ENCODE assay signal across 14 cellular contexts in genomic region chr20:34062651-34063482, GRCh38. TPM values are rescaled to one million over a fixed set of nuclear protein-coding genes. Genes with fewer than 3 reads are reported as not detected.
A peak's percentile ranks its signal among the peaks of the same experiment; 100 is the strongest.
DNase-seq lines count a peak whose midpoint lies in the region; ATAC-seq and TF ChIP-seq lines count a peak whose summit lies in the region.
"Had no signal": no experiment of that assay in that cellular context is flagged by ENCODE, and none has a peak within 500 bp of the region (broad histone marks: within the 10 kb centered on the region; RNA-seq: fewer than 3 reads in every experiment).

No MANE protein-coding gene starts in this region.

- no peaks in the 10 kb centered on the region for H3K27me3 ChIP-seq in CD4-positive, alpha-beta memory T cell (ENCODE audit: insufficient read depth, low read length)
- H3K27me3 ChIP-seq: cardiac muscle cell, testis had no signal

- no peak overlapping the region for H3K27ac ChIP-seq in CD4-positive, alpha-beta memory T cell (ENCODE audit: low read depth, low read length)
- H3K27ac ChIP-seq: cardiac muscle cell, testis had no signal

- ATAC-seq in central memory CD8-positive, alpha-beta T cell (replicated peaks; ENCODE audit: extremely low read depth, poor library complexity, severe bottlenecking): no peak
- ATAC-seq in natural killer cell treated with Interleukin-12 subunit alpha and Interleukin-12 subunit beta and Interleukin-15 and Interleukin-18, amount 100 ng/mL, for 72 hours: peak; percentile 87 to 88
- ATAC-seq in GM21529 (IDR thresholded peaks at IDR 0.05; ENCODE audit: unreplicated experiment): no peak

- H3K9me3 ChIP-seq in CD4-positive, alpha-beta memory T cell (ENCODE audit: control insufficient read depth in 1 of 2, low read length in 2 of 2): no peaks in the 10 kb centered on the region
- H3K9me3 ChIP-seq: testis had no signal

- H3K9me3 Mint-ChIP-seq in CD4-positive, alpha-beta memory T cell: no peaks in the 10 kb centered on the region
- no peaks in the 10 kb centered on the region for H3K9me3 Mint-ChIP-seq in HFFc6
- no peaks in the 10 kb centered on the region for H3K9me3 Mint-ChIP-seq in central memory CD8-positive, alpha-beta T cell
- no peaks in the 10 kb centered on the region for H3K9me3 Mint-ChIP-seq in natural killer cell treated with Interleukin-12 subunit alpha and Interleukin-12 subunit beta and Interleukin-15 and Interleukin-18, amount 100 ng/mL, for 72 hours
- H3K9me3 Mint-ChIP-seq in activated CD4-positive, alpha-beta T cell treated with anti-CD3 and anti-CD28 coated beads, Interleukin-2, amount 10 ng/mL, durations not matched to agents 7 days and 5 days: no peaks in the 10 kb centered on the region

- CTCF ChIA-PET in CD4-positive, alpha-beta memory T cell (lab: Charles Lee; ENCODE audit: partially characterized antibody): interaction anchor here (2.7 kb wide), 1 partner anchor 148 kb away, joined by 11 read pairs; no protein-coding TSS in a partner anchor
- CTCF ChIA-PET in activated CD4-positive, alpha-beta T cell treated with anti-CD3 and anti-CD28 coated beads, Interleukin-2, amount 10 ng/mL, durations not matched to agents 7 days and 5 days (lab: Charles Lee): interaction anchor here (0.9 to 2.3 kb wide), 2 partner anchors 10 to 14 kb away, joined by 3 to 8 read pairs; no protein-coding TSS in a partner anchor

- H3K36me3 Mint-ChIP-seq in CD4-positive, alpha-beta memory T cell: peaks cover 0 to 40% of the 10 kb centered on the region in 2 donors
- no peaks in the 10 kb centered on the region for H3K36me3 Mint-ChIP-seq in HFFc6 (ENCODE audit: low read depth)
- H3K36me3 Mint-ChIP-seq in central memory CD8-positive, alpha-beta T cell (ENCODE audit: insufficient read depth): peaks cover 26% of the 10 kb centered on the region
- no peaks in the 10 kb centered on the region for H3K36me3 Mint-ChIP-seq in natural killer cell treated with Interleukin-12 subunit alpha and Interleukin-12 subunit beta and Interleukin-15 and Interleukin-18, amount 100 ng/mL, for 72 hours
- peaks cover 16% of the 10 kb centered on the region for H3K36me3 Mint-ChIP-seq in activated CD4-positive, alpha-beta T cell treated with anti-CD3 and anti-CD28 coated beads, Interleukin-2, amount 10 ng/mL, durations not matched to agents 7 days and 5 days (ENCODE audit: low read depth)

- H3K27me3 Mint-ChIP-seq in CD4-positive, alpha-beta memory T cell: no peaks in the 10 kb centered on the region
- no peaks in the 10 kb centered on the region; the same call in 1 of the 2 replicates for H3K27me3 Mint-ChIP-seq in HFFc6 (ENCODE audit: insufficient read depth)
- no peaks in the 10 kb centered on the region for H3K27me3 Mint-ChIP-seq in central memory CD8-positive, alpha-beta T cell
- no peaks in the 10 kb centered on the region for H3K27me3 Mint-ChIP-seq in natural killer cell treated with Interleukin-12 subunit alpha and Interleukin-12 subunit beta and Interleukin-15 and Interleukin-18, amount 100 ng/mL, for 72 hours
- no peaks in the 10 kb centered on the region for H3K27me3 Mint-ChIP-seq in activated CD4-positive, alpha-beta T cell treated with anti-CD3 and anti-CD28 coated beads, Interleukin-2, amount 10 ng/mL, durations not matched to agents 7 days and 5 days

- no peak for DNase-seq in CD4-positive, alpha-beta memory T cell
- peak; percentile 59 for DNase-seq in HFFc6
- DNase-seq in central memory CD8-positive, alpha-beta T cell (ENCODE audit: low spot score in 2 of 2): no peak
- no peak for DNase-seq in natural killer cell treated with Interleukin-12 subunit alpha and Interleukin-12 subunit beta and Interleukin-15 and Interleukin-18, amount 100 ng/mL, for 72 hours (ENCODE audit: low spot score)
- DNase-seq in stimulated activated naive CD4-positive, alpha-beta T cell treated with Interleukin-2 at 50 U/mL for 16 hours (lab: John Stamatoyannopoulos, UW): no peak
- no peak for DNase-seq in activated CD4-positive, alpha-beta T cell treated with anti-CD3 and anti-CD28 coated beads, Interleukin-2, amount 10 ng/mL, durations not matched to agents 7 days and 5 days
- DNase-seq in H4 (ENCODE audit: low spot score): no peak
- DNase-seq: midbrain, NCI-H1417 treated with DMSO at 0.1 percent for 48 hours, NCI-H526, retina, testis had no signal

- peak overlapping the region; percentile 63 to 87 (median 72) for H3K27ac Mint-ChIP-seq in CD4-positive, alpha-beta memory T cell
- H3K27ac Mint-ChIP-seq in HFFc6: peak overlapping the region; percentile 64
- peak overlapping the region; percentile 23 for H3K27ac Mint-ChIP-seq in central memory CD8-positive, alpha-beta T cell (ENCODE audit: low read depth)
- H3K27ac Mint-ChIP-seq in natural killer cell treated with Interleukin-12 subunit alpha and Interleukin-12 subunit beta and Interleukin-15 and Interleukin-18, amount 100 ng/mL, for 72 hours: peak overlapping the region; percentile 70 to 93
- H3K27ac Mint-ChIP-seq in activated CD4-positive, alpha-beta T cell treated with anti-CD3 and anti-CD28 coated beads, Interleukin-2, amount 10 ng/mL, durations not matched to agents 7 days and 5 days: no peak overlapping the region

- no peak overlapping the region for H3K4me3 ChIP-seq in CD4-positive, alpha-beta memory T cell (ENCODE audit: low read length in 2 of 2)
- H3K4me3 ChIP-seq: cardiac muscle cell, testis had no signal

- H3K4me3 Mint-ChIP-seq in CD4-positive, alpha-beta memory T cell: no peak overlapping the region
- H3K4me3 Mint-ChIP-seq in HFFc6: peak overlapping the region; percentile 3; the same call in 1 of the 2 replicates
- no peak overlapping the region for H3K4me3 Mint-ChIP-seq in central memory CD8-positive, alpha-beta T cell
- H3K4me3 Mint-ChIP-seq in natural killer cell treated with Interleukin-12 subunit alpha and Interleukin-12 subunit beta and Interleukin-15 and Interleukin-18, amount 100 ng/mL, for 72 hours: peak overlapping the region; percentile 32
- H3K4me3 Mint-ChIP-seq in activated CD4-positive, alpha-beta T cell treated with anti-CD3 and anti-CD28 coated beads, Interleukin-2, amount 10 ng/mL, durations not matched to agents 7 days and 5 days: no peak overlapping the region

- intact Hi-C loops in CD4-positive, alpha-beta memory T cell (cut with micrococcal nuclease): no loop called here

- H3K4me1 ChIP-seq in CD4-positive, alpha-beta memory T cell (ENCODE audit: insufficient read depth, low read length): peaks cover 32% of the 10 kb centered on the region

- peaks cover 41 to 79% (median 63%) of the 10 kb centered on the region in 4 donors for H3K4me1 Mint-ChIP-seq in CD4-positive, alpha-beta memory T cell
- peaks cover 74% of the 10 kb centered on the region for H3K4me1 Mint-ChIP-seq in HFFc6 (ENCODE audit: low read depth)
- peaks cover 72% of the 10 kb centered on the region for H3K4me1 Mint-ChIP-seq in central memory CD8-positive, alpha-beta T cell
- peaks cover 61 to 72% of the 10 kb centered on the region in 2 donors for H3K4me1 Mint-ChIP-seq in natural killer cell treated with Interleukin-12 subunit alpha and Interleukin-12 subunit beta and Interleukin-15 and Interleukin-18, amount 100 ng/mL, for 72 hours (ENCODE audit: low read depth in 2 of 2)
- peaks cover 28% of the 10 kb centered on the region for H3K4me1 Mint-ChIP-seq in activated CD4-positive, alpha-beta T cell treated with anti-CD3 and anti-CD28 coated beads, Interleukin-2, amount 10 ng/mL, durations not matched to agents 7 days and 5 days

- POLR2A ChIA-PET in CD4-positive, alpha-beta memory T cell (lab: Charles Lee; ENCODE audit: partially characterized antibody): no interaction called here
- POLR2A ChIA-PET in activated CD4-positive, alpha-beta T cell treated with anti-CD3 and anti-CD28 coated beads, Interleukin-2, amount 10 ng/mL, durations not matched to agents 7 days and 5 days (lab: Charles Lee): no interaction called here

- no peak for TF ChIP-seq CTCF in HFFc6 (IDR thresholded peaks at IDR 0.05)

- H3K36me3 ChIP-seq in CD4-positive, alpha-beta memory T cell (ENCODE audit: insufficient read depth, low read length): peaks cover 28% of the 10 kb centered on the region
- H3K36me3 ChIP-seq: cardiac muscle cell had no signal

RNA-seq across cellular contexts. Expression of gene EIF2S2, which starts 49.2 kb away (rescaled TPM):
- 10 to 100 TPM; 52.2 to 53.1 TPM for total RNA-seq in CD4-positive, alpha-beta memory T cell
- 10 to 100 TPM; 26.3 to 34.0 TPM for polyA plus RNA-seq in CD4-positive, alpha-beta memory T cell
- 100 to 1,000 TPM in 1 of 6 experiments, 10 to 100 TPM in 5; 85.7 to 101 (median 94.5) TPM for total RNA-seq in HFFc6 (2021; fragmentation: NEBNext Ultra II Directional; extraction: Animal tissue kit (Norgen Biotek cat#: 25700))
- total RNA-seq in natural killer cell treated with Interleukin-12 subunit alpha and Interleukin-12 subunit beta and Interleukin-15 and Interleukin-18, amount 100 ng/mL, for 72 hours: 10 to 100 TPM; 97.6 to 99.8 TPM
- total RNA-seq in activated CD4-positive, alpha-beta T cell treated with anti-CD3 and anti-CD28 coated beads, Interleukin-2, amount 10 ng/mL, durations not matched to agents 7 days and 5 days: 10 to 100 TPM; 84.7 to 92.9 TPM
- 124 and 131 TPM in 2 replicates for total RNA-seq in H4 (2014; rRNA removed; shearing (Covaris generic))

Comparison
In these comparisons a context has a peak if more than half of its experiments do, and no peak if none do; other contexts are left out.
1. H3K4me3 Mint-ChIP-seq: peak in HFFc6 (single experiment) and natural killer cell treated with Interleukin-12 subunit alpha and Interleukin-12 subunit beta and Interleukin-15 and Interleukin-18, amount 100 ng/mL, for 72 hours (single experiment); none in CD4-positive, alpha-beta memory T cell (0 of 8), central memory CD8-positive, alpha-beta T cell (single experiment) and activated CD4-positive, alpha-beta T cell treated with anti-CD3 and anti-CD28 coated beads, Interleukin-2, amount 10 ng/mL, durations not matched to agents 7 days and 5 days (single experiment).
2. ATAC-seq: peak in natural killer cell treated with Interleukin-12 subunit alpha and Interleukin-12 subunit beta and Interleukin-15 and Interleukin-18, amount 100 ng/mL, for 72 hours (2 of 2); none in central memory CD8-positive, alpha-beta T cell (single experiment) and GM21529 (single experiment).